ENCODE assay signal across 8 cellular contexts in genomic region chr7:22860784-22861482, GRCh38. TPM values are rescaled to one million over a fixed set of nuclear protein-coding genes. Genes with fewer than 3 reads are reported as not detected.
DNase-seq lines count a peak whose midpoint lies in the region; ATAC-seq lines count a peak whose summit lies in the region.

No MANE protein-coding gene starts in this region.

- H3K9ac ChIP-seq in adipocyte (ENCODE audit: low read length) (peak overlapping the region; percentile 70), muscle layer of colon (ENCODE audit: low read length) (no peak overlapping the region)

- no peak overlapping the region for H3K4me3 ChIP-seq in adipocyte (ENCODE audit: low read length)
- no peak overlapping the region for H3K4me3 ChIP-seq in muscle layer of colon (ENCODE audit: low read depth in 1 of 2, low read length in 2 of 2)

- peak; percentile 27 for DNase-seq in COLO668 (lab: John Stamatoyannopoulos, UW; ENCODE audit: unreplicated experiment)
- DNase-seq in KBM-7, result peak; percentile 55
- DNase-seq in adipocyte (ENCODE audit: low read depth), result no peak
- DNase-seq in COR-L47 (lab: John Stamatoyannopoulos, UW), result no peak
- DNase-seq in H4 (ENCODE audit: low spot score), result no peak
- no peak for DNase-seq in mucosa of gallbladder (ENCODE audit: low spot score)

- H3K27me3 ChIP-seq in adipocyte (replicated peaks; ENCODE audit: control insufficient read depth, insufficient read depth, low read length) (no peaks in the 10 kb centered on the region), muscle layer of colon (ENCODE audit: control insufficient read depth in 1 of 2, insufficient read depth in 2 of 2, low read length in 2 of 2) (no peaks in the 10 kb centered on the region)

- H3K4me1 ChIP-seq in adipocyte (ENCODE audit: control insufficient read depth, insufficient read depth, low read length) (peaks cover 65% of the 10 kb centered on the region), muscle layer of colon (ENCODE audit: insufficient read depth, low read length) (peaks cover 36% of the 10 kb centered on the region)

- H3K36me3 ChIP-seq in adipocyte (ENCODE audit: control insufficient read depth, insufficient read depth, low read length, severe bottlenecking) (peaks cover 12% of the 10 kb centered on the region), muscle layer of colon (ENCODE audit: insufficient read depth, low read length) (peaks cover 16% of the 10 kb centered on the region)

- ATAC-seq in HG03139 (IDR thresholded peaks at IDR 0.05; ENCODE audit: unreplicated experiment), result no peak

- H3K9me3 ChIP-seq in adipocyte (ENCODE audit: control insufficient read depth, low read length) (no peaks in the 10 kb centered on the region), muscle layer of colon (ENCODE audit: low read length) (no peaks in the 10 kb centered on the region)

- peak overlapping the region; percentile 50 for H3K27ac ChIP-seq in muscle layer of colon (ENCODE audit: low read depth, low read length)

- in situ Hi-C loops in KBM-7 (cut with MboI; ENCODE audit: low pct_unique_long_range_greater_than_20kb, low sequenced_read_pairs), result no loop called here

RNA-seq across cellular contexts. Expression of gene TOMM7, which starts 38.3 kb away (rescaled TPM):
- 358 and 382 TPM in 2 replicates for total RNA-seq in H4 (2014; rRNA removed; shearing (Covaris generic))
- total RNA-seq in mucosa of gallbladder, result 345 TPM

Comparison
In these comparisons a context has a peak if more than half of its experiments do, and no peak if none do; other contexts are left out.
1. DNase-seq: peak in COLO668 (single experiment) and KBM-7 (single experiment); none in adipocyte (single experiment), COR-L47 (single experiment), H4 (single experiment) and mucosa of gallbladder (single experiment).